Comparison of ENCODE assay signal across 22 cellular contexts in the genomic region with DNA sequence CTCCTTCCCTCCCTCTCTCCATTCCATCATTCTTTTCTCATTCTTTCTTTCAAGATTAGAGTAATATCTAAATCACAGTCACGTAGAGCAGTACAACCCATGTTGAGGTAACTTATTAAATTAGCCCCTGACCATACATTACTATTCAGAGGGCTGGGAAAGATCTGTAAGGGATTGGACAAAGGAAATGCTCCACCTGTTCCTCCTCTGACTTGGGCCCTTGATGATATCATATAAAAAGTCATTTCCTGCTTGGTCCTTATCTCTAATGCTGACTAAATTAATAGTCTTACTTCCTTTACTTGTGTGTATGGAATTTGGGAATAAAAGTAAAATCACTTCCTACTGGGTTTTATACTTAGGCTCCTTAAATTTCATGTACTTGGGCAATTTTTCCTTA. TPM values are rescaled to one million over a fixed set of nuclear protein-coding genes. Genes with fewer than 3 reads are reported as not detected.
DNase-seq lines count a peak whose midpoint lies in the region; ATAC-seq and TF ChIP-seq lines count a peak whose summit lies in the region.
"Had no signal": no experiment of that assay in that cellular context is flagged by ENCODE, and none has a peak within 500 bp of the region (broad histone marks: within the 10 kb centered on the region; RNA-seq: fewer than 3 reads in every experiment).

No MANE protein-coding gene starts in this region.

- CTCF ChIA-PET in CD4-positive, alpha-beta T cell (lab: Charles Lee) = no interaction called here

- H3K27me3 Mint-ChIP-seq in CD4-positive, alpha-beta T cell = no peaks in the 10 kb centered on the region
- H3K27me3 Mint-ChIP-seq: CD4-positive, alpha-beta memory T cell had no signal

- POLR2A ChIA-PET in CD4-positive, alpha-beta T cell (lab: Charles Lee) = no interaction called here

- no peaks in the 10 kb centered on the region for H3K4me1 Mint-ChIP-seq in CD4-positive, alpha-beta T cell (ENCODE audit: low read depth)

- peaks cover 0 to 4% (median 0%) of the 10 kb centered on the region in 11 donors for H3K9me3 ChIP-seq in heart right ventricle
- H3K9me3 ChIP-seq in CD4-positive, alpha-beta T cell (ENCODE audit: control insufficient read depth, low read length) = no peaks in the 10 kb centered on the region
- H3K9me3 ChIP-seq: MG63 had no signal

- H3K36me3 Mint-ChIP-seq in CD4-positive, alpha-beta T cell (ENCODE audit: low read depth) = no peaks in the 10 kb centered on the region
- H3K36me3 Mint-ChIP-seq: CD4-positive, alpha-beta memory T cell; IgD-negative memory B cell had no signal

- TF ChIP-seq CTCF in heart right ventricle (IDR thresholded peaks at IDR 0.05) (no peak), fibroblast of the aortic adventitia (IDR thresholded peaks at IDR 0.05; ENCODE audit: insufficient read depth, low read length) (no peak)
- TF ChIP-seq CTCF in CD4-positive, alpha-beta T cell (IDR thresholded peaks at IDR 0.05) = no peak

- no peaks in the 10 kb centered on the region for H3K36me3 ChIP-seq in heart right ventricle
- no peaks in the 10 kb centered on the region for H3K36me3 ChIP-seq in urinary bladder (ENCODE audit: insufficient read depth)
- H3K36me3 ChIP-seq: MG63 had no signal

- peak overlapping the region in 5 of 10 donors; percentile 9 to 48 (median 39) for H3K27ac ChIP-seq in heart right ventricle
- H3K27ac ChIP-seq in urinary bladder (ENCODE audit: low read depth) = peak overlapping the region; percentile 23
- H3K27ac ChIP-seq in CD4-positive, alpha-beta T cell (ENCODE audit: low read depth, low read length) = no peak overlapping the region

- WGBS in heart right ventricle, 2 donors = 58 to 68% methylated on average over 1 of the region's 1 CpG
- 62% methylated on average over 1 of the region's 1 CpG for WGBS in urinary bladder

- no peak overlapping the region for H3K27ac Mint-ChIP-seq in CD4-positive, alpha-beta T cell
- H3K27ac Mint-ChIP-seq: H9 had no signal

- DNase-seq in heart right ventricle (no peak), left cardiac atrium (no peak), M059J (ENCODE audit: low read depth) (peak; percentile 11), fibroblast of the aortic adventitia (ENCODE audit: low read depth) (peak; percentile 24), NCI-H2107 (lab: John Stamatoyannopoulos, UW) (no peak), globus pallidus (ENCODE audit: low spot score) (no peak)
- no peak for DNase-seq in CD4-positive, alpha-beta T cell
- DNase-seq: CD4-positive, alpha-beta memory T cell; DND-41; GDM1; H9; Karpas-422; MG63; NCI-H1092; NCI-H1436 treated with DMSO at 0.1 percent for 48 hours; NCI-H2029; NCI-H774; OCI-M1; SHP77 treated with DMSO at 0.1 percent for 48 hours had no signal

- no peak overlapping the region for H3K4me3 ChIP-seq in heart right ventricle
- no peak overlapping the region for H3K4me3 ChIP-seq in fibroblast of the aortic adventitia (ENCODE audit: low read depth, low read length)
- H3K4me3 ChIP-seq in urinary bladder (ENCODE audit: low read depth, low read length) = no peak overlapping the region
- H3K4me3 ChIP-seq: MG63 had no signal

- H3K27me3 ChIP-seq in heart right ventricle = no peaks in the 10 kb centered on the region
- no peaks in the 10 kb centered on the region for H3K27me3 ChIP-seq in CD4-positive, alpha-beta T cell (ENCODE audit: control insufficient read depth, insufficient read depth, low read length)
- H3K27me3 ChIP-seq: MG63 had no signal

- peak in 6 of 8 donors; percentile 50 to 91 (median 76) for ATAC-seq in heart right ventricle
- no peak for ATAC-seq in left cardiac atrium
- no peak for ATAC-seq in CD4-positive, alpha-beta T cell (ENCODE audit: poor library complexity)
- ATAC-seq: SK-N-SH treated with all-trans-retinoic acid at 6 μM for 48 hours had no signal

- peaks cover 0 to 22% (median 6%) of the 10 kb centered on the region in 9 donors for H3K4me1 ChIP-seq in heart right ventricle
- H3K4me1 ChIP-seq in urinary bladder (ENCODE audit: insufficient read depth) = no peaks in the 10 kb centered on the region

- intact Hi-C loops in heart right ventricle (cut with DNase I) = no loop called here
- intact Hi-C loops in left cardiac atrium (cut with DNase I) = no loop called here
- intact Hi-C loops in CD4-positive, alpha-beta T cell (cut with DNase I, micrococcal nuclease) = no loop called here

- H3K4me3 Mint-ChIP-seq in CD4-positive, alpha-beta T cell = no peak overlapping the region
- H3K4me3 Mint-ChIP-seq: CD4-positive, alpha-beta memory T cell; H9; IgD-negative memory B cell had no signal

- no peaks in the 10 kb centered on the region for H3K9me3 Mint-ChIP-seq in CD4-positive, alpha-beta T cell

RNA-seq across cellular contexts. Expression of a gene that starts 40.8 kb away (rescaled TPM):
- 10 to 100 TPM; 15.3 to 31.0 (median 22.1) TPM for total RNA-seq in heart right ventricle
- polyA plus RNA-seq in heart right ventricle = 1 to 10 TPM; 4.1 to 9.3 TPM
- total RNA-seq in left cardiac atrium = 10 to 100 TPM; 15.1 to 15.4 TPM
- total RNA-seq in M059J (2014; rRNA removed; shearing (Covaris generic)) = 12.6 and 23.9 TPM in 2 replicates
- total RNA-seq in fibroblast of the aortic adventitia (ENCODE audit: low replicate concordance) = 38.8 and 44.7 TPM in 2 replicates
- 43.6 TPM for total RNA-seq in urinary bladder
- polyA plus RNA-seq in urinary bladder = 17.2 TPM
- 10 to 100 TPM; 10.1 to 10.3 TPM for total RNA-seq in CD4-positive, alpha-beta T cell

Comparison
In these comparisons a context has a peak if more than half of its experiments do, and no peak if none do; other contexts are left out.
1. ATAC-seq: peak in heart right ventricle (6 of 8); none in left cardiac atrium (0 of 2) and CD4-positive, alpha-beta T cell (single experiment).
2. DNase-seq: peak in M059J (single experiment) and fibroblast of the aortic adventitia (single experiment); none in heart right ventricle (0 of 2), left cardiac atrium (single experiment), NCI-H2107 (single experiment), CD4-positive, alpha-beta T cell (0 of 10) and globus pallidus (single experiment).